28 cellular contexts compared by ENCODE assay signal in genomic region chr14:70002589-70003240, GRCh38.
DNase-seq lines count a peak whose midpoint lies in the region; ATAC-seq and TF ChIP-seq lines count a peak whose summit lies in the region.
"Had no signal": no experiment of that assay in that cellular context is flagged by ENCODE, and none has a peak within 500 bp of the region (broad histone marks: within the 10 kb centered on the region; RNA-seq: fewer than 3 reads in every experiment).

No MANE protein-coding gene starts in this region.

- peaks cover 58% of the 10 kb centered on the region for H3K36me3 Mint-ChIP-seq in nephron progenitor cell (ENCODE audit: low read depth)
- no peaks in the 10 kb centered on the region for H3K36me3 Mint-ChIP-seq in activated T-cell treated with anti-CD3 and anti-CD28 coated beads, Interleukin-2, amount 50 U/mL, for 24 hours (ENCODE audit: low read depth)
- H3K36me3 Mint-ChIP-seq: activated naive CD8-positive, alpha-beta T cell treated with anti-CD3 and anti-CD28 coated beads for 36 hours; naive thymus-derived CD4-positive, alpha-beta T cell had no signal

- intact Hi-C loops in right cardiac atrium (cut with DNase I): no loop called here

- no peak overlapping the region for H3K27ac ChIP-seq in right cardiac atrium (ENCODE audit: low read length)
- H3K27ac ChIP-seq: BLaER1, thyroid gland had no signal

- H3K9me3 Mint-ChIP-seq in nephron progenitor cell: no peaks in the 10 kb centered on the region
- H3K9me3 Mint-ChIP-seq in activated T-cell treated with anti-CD3 and anti-CD28 coated beads, Interleukin-2, amount 50 U/mL, for 24 hours: no peaks in the 10 kb centered on the region
- H3K9me3 Mint-ChIP-seq: activated naive CD8-positive, alpha-beta T cell treated with anti-CD3 and anti-CD28 coated beads for 36 hours; brain; stimulated activated naive CD8-positive, alpha-beta T cell treated with anti-CD3 and anti-CD28 coated beads, Interleukin-15, amount 100 ng/mL, for 72 hours had no signal

- no peak for TF ChIP-seq CTCF in nephron progenitor cell (IDR thresholded peaks at IDR 0.05)

- no peaks in the 10 kb centered on the region for H3K9me3 ChIP-seq in right cardiac atrium (ENCODE audit: control insufficient read depth, low read length)
- H3K9me3 ChIP-seq: BLaER1, thyroid gland had no signal

- in situ Hi-C loops in Caki2 (cut with HindIII; ENCODE audit: low pct_unique_long_range_greater_than_20kb, low sequenced_read_pairs): no loop called here

- no peaks in the 10 kb centered on the region for H3K4me1 ChIP-seq in right cardiac atrium (ENCODE audit: control insufficient read depth, insufficient read depth, low read length)

- DNase-seq in Caki2 (ENCODE audit: low read depth): peak; percentile 30
- peak; percentile 94 for DNase-seq in NCI-H146 (lab: John Stamatoyannopoulos, UW)
- DNase-seq in amniotic epithelial cell (ENCODE audit: low read depth): peak; percentile 40
- no peak for DNase-seq in nephron progenitor cell
- no peak for DNase-seq in activated T-cell treated with anti-CD3 and anti-CD28 coated beads, Interleukin-2, amount 50 U/mL, for 24 hours
- no peak for DNase-seq in NCI-H748 treated with DMSO at 0.1 percent for 48 hours (lab: John Stamatoyannopoulos, UW)
- no peak for DNase-seq in right cardiac atrium
- DNase-seq: activated CD4-positive, alpha-beta T cell treated with anti-CD3 and anti-CD28 coated beads, Interleukin-2, amount 50 U/mL, for 48 hours; activated CD8-positive, alpha-beta memory T cell treated with anti-CD3 and anti-CD28 coated beads, Interleukin-2, amount 50 U/mL, for 4 hours; activated naive CD8-positive, alpha-beta T cell treated with anti-CD3 and anti-CD28 coated beads for 36 hours; DMS79 treated with DMSO at 0.1 percent for 48 hours; glutamatergic neuron; midbrain; naive thymus-derived CD4-positive, alpha-beta T cell; NCI-H1694 treated with DMSO at 0.1 percent for 48 hours; NCI-H2171 treated with DMSO at 0.1 percent for 48 hours; NCI-H774; occipital lobe; RPMI8226; small intestine; stimulated activated CD8-positive, alpha-beta memory T cell treated with anti-CD3 and anti-CD28 coated beads, Interleukin-4, amount 100 ng/mL, for 48 hours; stimulated activated naive CD8-positive, alpha-beta T cell treated with anti-CD3 and anti-CD28 coated beads, Interleukin-15, amount 100 ng/mL, for 72 hours; T-helper 1 cell; thyroid gland had no signal

- H3K27ac Mint-ChIP-seq in nephron progenitor cell: peak overlapping the region; percentile 77
- no peak overlapping the region for H3K27ac Mint-ChIP-seq in activated T-cell treated with anti-CD3 and anti-CD28 coated beads, Interleukin-2, amount 50 U/mL, for 24 hours
- H3K27ac Mint-ChIP-seq: activated naive CD8-positive, alpha-beta T cell treated with anti-CD3 and anti-CD28 coated beads for 36 hours; brain; naive thymus-derived CD4-positive, alpha-beta T cell; stimulated activated naive CD8-positive, alpha-beta T cell treated with anti-CD3 and anti-CD28 coated beads, Interleukin-15, amount 100 ng/mL, for 72 hours had no signal

- WGBS in right cardiac atrium: 85% methylated on average over 6 of the region's 6 CpGs

- ATAC-seq in right cardiac atrium: no peak
- ATAC-seq: activated CD4-positive, CD25-positive, alpha-beta regulatory T cell treated with anti-CD3 and anti-CD28 coated beads, Interleukin-2, amount 50 U/mL, for 24 hours; HCT116; naive thymus-derived CD4-positive, alpha-beta T cell; stimulated activated naive CD8-positive, alpha-beta T cell treated with anti-CD3 and anti-CD28 coated beads, Interleukin-15, amount 100 ng/mL, for 72 hours had no signal

- H3K4me3 ChIP-seq in right cardiac atrium (ENCODE audit: low read length): no peak overlapping the region
- H3K4me3 ChIP-seq: BLaER1, thyroid gland had no signal

- H3K4me3 Mint-ChIP-seq in nephron progenitor cell: no peak overlapping the region
- no peak overlapping the region for H3K4me3 Mint-ChIP-seq in activated T-cell treated with anti-CD3 and anti-CD28 coated beads, Interleukin-2, amount 50 U/mL, for 24 hours
- H3K4me3 Mint-ChIP-seq: activated naive CD8-positive, alpha-beta T cell treated with anti-CD3 and anti-CD28 coated beads for 36 hours; brain; naive thymus-derived CD4-positive, alpha-beta T cell; stimulated activated naive CD8-positive, alpha-beta T cell treated with anti-CD3 and anti-CD28 coated beads, Interleukin-15, amount 100 ng/mL, for 72 hours had no signal

- peaks cover 94% of the 10 kb centered on the region for H3K4me1 Mint-ChIP-seq in nephron progenitor cell
- no peaks in the 10 kb centered on the region for H3K4me1 Mint-ChIP-seq in activated T-cell treated with anti-CD3 and anti-CD28 coated beads, Interleukin-2, amount 50 U/mL, for 24 hours (ENCODE audit: low read depth)
- H3K4me1 Mint-ChIP-seq: activated naive CD8-positive, alpha-beta T cell treated with anti-CD3 and anti-CD28 coated beads for 36 hours; naive thymus-derived CD4-positive, alpha-beta T cell; stimulated activated naive CD8-positive, alpha-beta T cell treated with anti-CD3 and anti-CD28 coated beads, Interleukin-15, amount 100 ng/mL, for 72 hours had no signal

- H3K27me3 Mint-ChIP-seq in nephron progenitor cell (ENCODE audit: low read depth, poor library complexity): peaks cover 6% of the 10 kb centered on the region
- peaks cover 6% of the 10 kb centered on the region for H3K27me3 Mint-ChIP-seq in activated T-cell treated with anti-CD3 and anti-CD28 coated beads, Interleukin-2, amount 50 U/mL, for 24 hours
- H3K27me3 Mint-ChIP-seq: activated naive CD8-positive, alpha-beta T cell treated with anti-CD3 and anti-CD28 coated beads for 36 hours; stimulated activated naive CD8-positive, alpha-beta T cell treated with anti-CD3 and anti-CD28 coated beads, Interleukin-15, amount 100 ng/mL, for 72 hours had no signal

- H3K27me3 ChIP-seq in right cardiac atrium (ENCODE audit: control insufficient read depth, insufficient read depth): no peaks in the 10 kb centered on the region
- H3K27me3 ChIP-seq: BLaER1, thyroid gland had no signal

Comparison
In these comparisons a context has a peak if more than half of its experiments do, and no peak if none do; other contexts are left out.
1. DNase-seq: peak in Caki2 (single experiment), NCI-H146 (single experiment) and amniotic epithelial cell (single experiment); none in nephron progenitor cell (single experiment), activated T-cell treated with anti-CD3 and anti-CD28 coated beads, Interleukin-2, amount 50 U/mL, for 24 hours (single experiment), NCI-H748 treated with DMSO at 0.1 percent for 48 hours (single experiment) and right cardiac atrium (0 of 3).